1 cellular context compared by ENCODE assay signal in genomic region chr1:234545512-234546386, GRCh38.
A peak's percentile ranks its signal among the peaks of the same experiment; 100 is the strongest.
TF ChIP-seq lines count a peak whose summit lies in the region.

No MANE protein-coding gene starts in this region.

TF ChIP-seq in HepG2, 621 proteins besides CTCF, POLR2A, EP300 and RAD21 (continued from another document and continues in another):
- peak; percentile 36; the same call in 1 of the 2 replicates for TF ChIP-seq YEATS2 (CRISPR knock-in tag; IDR thresholded peaks at IDR 0.05; ENCODE audit: borderline replicate concordance)
- TF ChIP-seq SOX13 (IDR thresholded peaks at IDR 0.05) = no peak
- peak in 1 of 2 experiments; percentile 59; a peak in 2 of 4 replicates for TF ChIP-seq SOX13 (CRISPR knock-in tag; conservative IDR thresholded peaks at IDR 0.05 in 1 of 2, IDR thresholded peaks at IDR 0.05 in 1 of 2)
- TF ChIP-seq, protein P1, sequence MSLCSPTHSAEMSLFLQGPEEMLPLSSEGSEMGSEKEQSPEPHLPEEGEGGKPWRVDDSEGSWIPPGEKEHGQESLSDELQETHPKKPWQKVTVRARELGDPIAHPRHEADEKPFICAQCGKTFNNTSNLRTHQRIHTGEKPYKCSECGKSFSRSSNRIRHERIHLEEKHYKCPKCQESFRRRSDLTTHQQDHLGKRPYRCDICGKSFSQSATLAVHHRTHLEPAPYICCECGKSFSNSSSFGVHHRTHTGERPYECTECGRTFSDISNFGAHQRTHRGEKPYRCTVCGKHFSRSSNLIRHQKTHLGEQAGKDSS (CRISPR knock-in tag; IDR thresholded peaks at IDR 0.05; ENCODE audit: borderline replicate concordance, low read depth) = peak; percentile 64; the same call in 1 of the 2 replicates
- peak; percentile 26; the same call in 1 of the 2 replicates for TF ChIP-seq ETV5 (CRISPR knock-in tag; IDR thresholded peaks at IDR 0.05; ENCODE audit: borderline replicate concordance)
- TF ChIP-seq PHF21A (CRISPR knock-in tag; IDR thresholded peaks at IDR 0.05) = peak; percentile 63; the same call in 1 of the 2 replicates
- TF ChIP-seq, protein P2, sequence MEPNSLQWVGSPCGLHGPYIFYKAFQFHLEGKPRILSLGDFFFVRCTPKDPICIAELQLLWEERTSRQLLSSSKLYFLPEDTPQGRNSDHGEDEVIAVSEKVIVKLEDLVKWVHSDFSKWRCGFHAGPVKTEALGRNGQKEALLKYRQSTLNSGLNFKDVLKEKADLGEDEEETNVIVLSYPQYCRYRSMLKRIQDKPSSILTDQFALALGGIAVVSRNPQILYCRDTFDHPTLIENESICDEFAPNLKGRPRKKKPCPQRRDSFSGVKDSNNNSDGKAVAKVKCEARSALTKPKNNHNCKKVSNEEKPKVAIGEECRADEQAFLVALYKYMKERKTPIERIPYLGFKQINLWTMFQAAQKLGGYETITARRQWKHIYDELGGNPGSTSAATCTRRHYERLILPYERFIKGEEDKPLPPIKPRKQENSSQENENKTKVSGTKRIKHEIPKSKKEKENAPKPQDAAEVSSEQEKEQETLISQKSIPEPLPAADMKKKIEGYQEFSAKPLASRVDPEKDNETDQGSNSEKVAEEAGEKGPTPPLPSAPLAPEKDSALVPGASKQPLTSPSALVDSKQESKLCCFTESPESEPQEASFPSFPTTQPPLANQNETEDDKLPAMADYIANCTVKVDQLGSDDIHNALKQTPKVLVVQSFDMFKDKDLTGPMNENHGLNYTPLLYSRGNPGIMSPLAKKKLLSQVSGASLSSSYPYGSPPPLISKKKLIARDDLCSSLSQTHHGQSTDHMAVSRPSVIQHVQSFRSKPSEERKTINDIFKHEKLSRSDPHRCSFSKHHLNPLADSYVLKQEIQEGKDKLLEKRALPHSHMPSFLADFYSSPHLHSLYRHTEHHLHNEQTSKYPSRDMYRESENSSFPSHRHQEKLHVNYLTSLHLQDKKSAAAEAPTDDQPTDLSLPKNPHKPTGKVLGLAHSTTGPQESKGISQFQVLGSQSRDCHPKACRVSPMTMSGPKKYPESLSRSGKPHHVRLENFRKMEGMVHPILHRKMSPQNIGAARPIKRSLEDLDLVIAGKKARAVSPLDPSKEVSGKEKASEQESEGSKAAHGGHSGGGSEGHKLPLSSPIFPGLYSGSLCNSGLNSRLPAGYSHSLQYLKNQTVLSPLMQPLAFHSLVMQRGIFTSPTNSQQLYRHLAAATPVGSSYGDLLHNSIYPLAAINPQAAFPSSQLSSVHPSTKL (CRISPR knock-in tag; IDR thresholded peaks at IDR 0.05) = peak; percentile 80
- TF ChIP-seq HNF4A (CRISPR knock-in tag; IDR thresholded peaks at IDR 0.05) = peak; percentile 91
- TF ChIP-seq, protein P3, sequence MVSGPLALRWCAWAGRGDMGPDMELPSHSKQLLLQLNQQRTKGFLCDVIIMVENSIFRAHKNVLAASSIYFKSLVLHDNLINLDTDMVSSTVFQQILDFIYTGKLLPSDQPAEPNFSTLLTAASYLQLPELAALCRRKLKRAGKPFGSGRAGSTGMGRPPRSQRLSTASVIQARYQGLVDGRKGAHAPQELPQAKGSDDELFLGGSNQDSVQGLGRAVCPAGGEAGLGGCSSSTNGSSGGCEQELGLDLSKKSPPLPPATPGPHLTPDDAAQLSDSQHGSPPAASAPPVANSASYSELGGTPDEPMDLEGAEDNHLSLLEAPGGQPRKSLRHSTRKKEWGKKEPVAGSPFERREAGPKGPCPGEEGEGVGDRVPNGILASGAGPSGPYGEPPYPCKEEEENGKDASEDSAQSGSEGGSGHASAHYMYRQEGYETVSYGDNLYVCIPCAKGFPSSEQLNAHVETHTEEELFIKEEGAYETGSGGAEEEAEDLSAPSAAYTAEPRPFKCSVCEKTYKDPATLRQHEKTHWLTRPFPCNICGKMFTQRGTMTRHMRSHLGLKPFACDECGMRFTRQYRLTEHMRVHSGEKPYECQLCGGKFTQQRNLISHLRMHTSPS (CRISPR knock-in tag; IDR thresholded peaks at IDR 0.05; ENCODE audit: low read depth) = peak; percentile 49; the same call in 1 of the 2 replicates
- peak; percentile 50; the same call in 1 of the 2 replicates for TF ChIP-seq ZFX (CRISPR knock-in tag; IDR thresholded peaks at IDR 0.05; ENCODE audit: low read depth)
- peak; percentile 82; the same call in 1 of the 2 replicates for TF ChIP-seq HDAC2 (CRISPR knock-in tag; IDR thresholded peaks at IDR 0.05)
- TF ChIP-seq, protein P4, sequence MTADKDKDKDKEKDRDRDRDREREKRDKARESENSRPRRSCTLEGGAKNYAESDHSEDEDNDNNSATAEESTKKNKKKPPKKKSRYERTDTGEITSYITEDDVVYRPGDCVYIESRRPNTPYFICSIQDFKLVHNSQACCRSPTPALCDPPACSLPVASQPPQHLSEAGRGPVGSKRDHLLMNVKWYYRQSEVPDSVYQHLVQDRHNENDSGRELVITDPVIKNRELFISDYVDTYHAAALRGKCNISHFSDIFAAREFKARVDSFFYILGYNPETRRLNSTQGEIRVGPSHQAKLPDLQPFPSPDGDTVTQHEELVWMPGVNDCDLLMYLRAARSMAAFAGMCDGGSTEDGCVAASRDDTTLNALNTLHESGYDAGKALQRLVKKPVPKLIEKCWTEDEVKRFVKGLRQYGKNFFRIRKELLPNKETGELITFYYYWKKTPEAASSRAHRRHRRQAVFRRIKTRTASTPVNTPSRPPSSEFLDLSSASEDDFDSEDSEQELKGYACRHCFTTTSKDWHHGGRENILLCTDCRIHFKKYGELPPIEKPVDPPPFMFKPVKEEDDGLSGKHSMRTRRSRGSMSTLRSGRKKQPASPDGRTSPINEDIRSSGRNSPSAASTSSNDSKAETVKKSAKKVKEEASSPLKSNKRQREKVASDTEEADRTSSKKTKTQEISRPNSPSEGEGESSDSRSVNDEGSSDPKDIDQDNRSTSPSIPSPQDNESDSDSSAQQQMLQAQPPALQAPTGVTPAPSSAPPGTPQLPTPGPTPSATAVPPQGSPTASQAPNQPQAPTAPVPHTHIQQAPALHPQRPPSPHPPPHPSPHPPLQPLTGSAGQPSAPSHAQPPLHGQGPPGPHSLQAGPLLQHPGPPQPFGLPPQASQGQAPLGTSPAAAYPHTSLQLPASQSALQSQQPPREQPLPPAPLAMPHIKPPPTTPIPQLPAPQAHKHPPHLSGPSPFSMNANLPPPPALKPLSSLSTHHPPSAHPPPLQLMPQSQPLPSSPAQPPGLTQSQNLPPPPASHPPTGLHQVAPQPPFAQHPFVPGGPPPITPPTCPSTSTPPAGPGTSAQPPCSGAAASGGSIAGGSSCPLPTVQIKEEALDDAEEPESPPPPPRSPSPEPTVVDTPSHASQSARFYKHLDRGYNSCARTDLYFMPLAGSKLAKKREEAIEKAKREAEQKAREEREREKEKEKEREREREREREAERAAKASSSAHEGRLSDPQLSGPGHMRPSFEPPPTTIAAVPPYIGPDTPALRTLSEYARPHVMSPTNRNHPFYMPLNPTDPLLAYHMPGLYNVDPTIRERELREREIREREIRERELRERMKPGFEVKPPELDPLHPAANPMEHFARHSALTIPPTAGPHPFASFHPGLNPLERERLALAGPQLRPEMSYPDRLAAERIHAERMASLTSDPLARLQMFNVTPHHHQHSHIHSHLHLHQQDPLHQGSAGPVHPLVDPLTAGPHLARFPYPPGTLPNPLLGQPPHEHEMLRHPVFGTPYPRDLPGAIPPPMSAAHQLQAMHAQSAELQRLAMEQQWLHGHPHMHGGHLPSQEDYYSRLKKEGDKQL (CRISPR knock-in tag; IDR thresholded peaks at IDR 0.05; ENCODE audit: low read depth) = no peak
- TF ChIP-seq, protein P5, sequence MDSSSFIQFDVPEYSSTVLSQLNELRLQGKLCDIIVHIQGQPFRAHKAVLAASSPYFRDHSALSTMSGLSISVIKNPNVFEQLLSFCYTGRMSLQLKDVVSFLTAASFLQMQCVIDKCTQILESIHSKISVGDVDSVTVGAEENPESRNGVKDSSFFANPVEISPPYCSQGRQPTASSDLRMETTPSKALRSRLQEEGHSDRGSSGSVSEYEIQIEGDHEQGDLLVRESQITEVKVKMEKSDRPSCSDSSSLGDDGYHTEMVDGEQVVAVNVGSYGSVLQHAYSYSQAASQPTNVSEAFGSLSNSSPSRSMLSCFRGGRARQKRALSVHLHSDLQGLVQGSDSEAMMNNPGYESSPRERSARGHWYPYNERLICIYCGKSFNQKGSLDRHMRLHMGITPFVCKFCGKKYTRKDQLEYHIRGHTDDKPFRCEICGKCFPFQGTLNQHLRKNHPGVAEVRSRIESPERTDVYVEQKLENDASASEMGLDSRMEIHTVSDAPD (CRISPR knock-in tag; IDR thresholded peaks at IDR 0.05) = peak; percentile 77
- TF ChIP-seq RXRA (CRISPR knock-in tag; IDR thresholded peaks at IDR 0.05) = peak; percentile 77
- TF ChIP-seq RCOR2 (CRISPR knock-in tag; IDR thresholded peaks at IDR 0.05) = 0 out of 2 replicates have a peak, but pooled peaks have one; percentile 19
- 0 out of 2 replicates have a peak, but pooled peaks have one; percentile 46 for TF ChIP-seq ZNF546 (CRISPR knock-in tag; conservative IDR thresholded peaks at IDR 0.05)
- TF ChIP-seq ZNF510 (CRISPR knock-in tag; IDR thresholded peaks at IDR 0.05; ENCODE audit: low read depth) = no peak
- TF ChIP-seq, protein P6, sequence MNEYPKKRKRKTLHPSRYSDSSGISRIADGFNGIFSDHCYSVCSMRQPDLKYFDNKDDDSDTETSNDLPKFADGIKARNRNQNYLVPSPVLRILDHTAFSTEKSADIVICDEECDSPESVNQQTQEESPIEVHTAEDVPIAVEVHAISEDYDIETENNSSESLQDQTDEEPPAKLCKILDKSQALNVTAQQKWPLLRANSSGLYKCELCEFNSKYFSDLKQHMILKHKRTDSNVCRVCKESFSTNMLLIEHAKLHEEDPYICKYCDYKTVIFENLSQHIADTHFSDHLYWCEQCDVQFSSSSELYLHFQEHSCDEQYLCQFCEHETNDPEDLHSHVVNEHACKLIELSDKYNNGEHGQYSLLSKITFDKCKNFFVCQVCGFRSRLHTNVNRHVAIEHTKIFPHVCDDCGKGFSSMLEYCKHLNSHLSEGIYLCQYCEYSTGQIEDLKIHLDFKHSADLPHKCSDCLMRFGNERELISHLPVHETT (CRISPR knock-in tag; conservative IDR thresholded peaks at IDR 0.05) = no peak
- peak; percentile 87 for TF ChIP-seq SAP130 (CRISPR knock-in tag; IDR thresholded peaks at IDR 0.05; ENCODE audit: low read depth)
- no peak for TF ChIP-seq RBM39 (IDR thresholded peaks at IDR 0.05; ENCODE audit: low read depth, low read length, poor library complexity, severe bottlenecking)
- TF ChIP-seq FOXO1 (CRISPR knock-in tag; IDR thresholded peaks at IDR 0.05) = peak; percentile 50; the same call in 1 of the 2 replicates
- peak; percentile 57; the same call in 1 of the 2 replicates for TF ChIP-seq TARDBP (CRISPR knock-in tag; IDR thresholded peaks at IDR 0.05)
- TF ChIP-seq ZBTB39 (CRISPR knock-in tag; IDR thresholded peaks at IDR 0.05) = peak; percentile 61; the same call in 1 of the 2 replicates
- TF ChIP-seq GTF2F1 (IDR thresholded peaks at IDR 0.05; ENCODE audit: low read length) = no peak
- TF ChIP-seq, protein P7, sequence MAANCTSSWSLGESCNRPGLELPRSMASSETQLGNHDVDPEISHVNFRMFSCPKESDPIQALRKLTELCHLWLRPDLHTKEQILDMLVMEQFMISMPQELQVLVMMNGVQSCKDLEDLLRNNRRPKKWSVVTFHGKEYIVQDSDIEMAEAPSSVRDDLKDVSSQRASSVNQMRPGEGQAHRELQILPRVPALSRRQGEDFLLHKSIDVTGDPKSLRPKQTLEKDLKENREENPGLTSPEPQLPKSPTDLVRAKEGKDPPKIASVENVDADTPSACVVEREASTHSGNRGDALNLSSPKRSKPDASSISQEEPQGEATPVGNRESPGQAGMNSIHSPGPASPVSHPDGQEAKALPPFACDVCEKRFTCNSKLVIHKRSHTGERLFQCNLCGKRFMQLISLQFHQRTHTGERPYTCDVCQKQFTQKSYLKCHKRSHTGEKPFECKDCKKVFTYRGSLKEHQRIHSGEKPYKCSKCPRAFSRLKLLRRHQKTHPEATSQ (CRISPR knock-in tag; IDR thresholded peaks at IDR 0.05; ENCODE audit: borderline replicate concordance) = peak; percentile 62; the same call in 1 of the 2 replicates
- no peak; the same call in 1 of the 2 replicates for TF ChIP-seq TCF7 (IDR thresholded peaks at IDR 0.05; ENCODE audit: low read depth)
- TF ChIP-seq GATAD2A (CRISPR knock-in tag; IDR thresholded peaks at IDR 0.05) = peak; percentile 81
- TF ChIP-seq CBX5 (CRISPR knock-in tag; IDR thresholded peaks at IDR 0.05; ENCODE audit: borderline replicate concordance) = peak; percentile 49; the same call in 1 of the 2 replicates
- no peak for TF ChIP-seq AGO2 (optimal IDR thresholded peaks at IDR 0.05; ENCODE audit: low read depth, low read length)
- TF ChIP-seq FOXK1 (CRISPR knock-in tag; IDR thresholded peaks at IDR 0.05; ENCODE audit: borderline replicate concordance, low read depth) = peak; percentile 18; the same call in 1 of the 2 replicates
- TF ChIP-seq TCF7L2 (IDR thresholded peaks at IDR 0.05; ENCODE audit: low read depth, low read length) = no peak
- no peak for TF ChIP-seq ZNF253 (CRISPR knock-in tag; IDR thresholded peaks at IDR 0.05; ENCODE audit: borderline replicate concordance)
- TF ChIP-seq ZMYM3 (CRISPR knock-in tag; IDR thresholded peaks at IDR 0.05) = peak; percentile 75; the same call in 1 of the 2 replicates
- TF ChIP-seq, protein P8, sequence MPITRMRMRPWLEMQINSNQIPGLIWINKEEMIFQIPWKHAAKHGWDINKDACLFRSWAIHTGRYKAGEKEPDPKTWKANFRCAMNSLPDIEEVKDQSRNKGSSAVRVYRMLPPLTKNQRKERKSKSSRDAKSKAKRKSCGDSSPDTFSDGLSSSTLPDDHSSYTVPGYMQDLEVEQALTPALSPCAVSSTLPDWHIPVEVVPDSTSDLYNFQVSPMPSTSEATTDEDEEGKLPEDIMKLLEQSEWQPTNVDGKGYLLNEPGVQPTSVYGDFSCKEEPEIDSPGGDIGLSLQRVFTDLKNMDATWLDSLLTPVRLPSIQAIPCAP (CRISPR knock-in tag; IDR thresholded peaks at IDR 0.05; ENCODE audit: low read depth) = peak; percentile 92; the same call in 1 of the 2 replicates
- no peak for TF ChIP-seq HNRNPUL1 (IDR thresholded peaks at IDR 0.05; ENCODE audit: low read depth, low read length)
- TF ChIP-seq, protein P9, sequence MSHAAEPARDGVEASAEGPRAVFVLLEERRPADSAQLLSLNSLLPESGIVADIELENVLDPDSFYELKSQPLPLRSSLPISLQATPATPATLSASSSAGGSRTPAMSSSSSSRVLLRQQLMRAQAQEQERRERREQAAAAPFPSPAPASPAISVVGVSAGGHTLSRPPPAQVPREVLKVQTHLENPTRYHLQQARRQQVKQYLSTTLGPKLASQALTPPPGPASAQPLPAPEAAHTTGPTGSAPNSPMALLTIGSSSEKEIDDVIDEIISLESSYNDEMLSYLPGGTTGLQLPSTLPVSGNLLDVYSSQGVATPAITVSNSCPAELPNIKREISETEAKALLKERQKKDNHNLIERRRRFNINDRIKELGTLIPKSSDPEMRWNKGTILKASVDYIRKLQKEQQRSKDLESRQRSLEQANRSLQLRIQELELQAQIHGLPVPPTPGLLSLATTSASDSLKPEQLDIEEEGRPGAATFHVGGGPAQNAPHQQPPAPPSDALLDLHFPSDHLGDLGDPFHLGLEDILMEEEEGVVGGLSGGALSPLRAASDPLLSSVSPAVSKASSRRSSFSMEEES (CRISPR knock-in tag; IDR thresholded peaks at IDR 0.05) = peak; percentile 48; the same call in 1 of the 2 replicates
